In genomic region chr5:72633649-72634048, GRCh38 we compare ENCODE assay signal across 17 cellular contexts.
DNase-seq lines count a peak whose midpoint lies in the region; ATAC-seq and TF ChIP-seq lines count a peak whose summit lies in the region.
"Had no signal": no experiment of that assay in that cellular context is flagged by ENCODE, and none has a peak within 500 bp of the region (broad histone marks: within the 10 kb centered on the region; RNA-seq: fewer than 3 reads in every experiment).

No MANE protein-coding gene starts in this region.

- TF ChIP-seq CTCF in tibial nerve (IDR thresholded peaks at IDR 0.05): no peak

- H3K4me1 ChIP-seq in SJSA1 (replicated peaks) (peaks cover 31% of the 10 kb centered on the region), tibial nerve (no peaks in the 10 kb centered on the region)

- H3K36me3 ChIP-seq in SJSA1 (no peaks in the 10 kb centered on the region), tibial nerve (no peaks in the 10 kb centered on the region)

- H3K4me3 ChIP-seq in SJSA1 (no peak overlapping the region), tibial nerve (no peak overlapping the region)

- no peak for TF ChIP-seq EP300 in tibial nerve (IDR thresholded peaks at IDR 0.05)

- TF ChIP-seq POLR2A in tibial nerve (IDR thresholded peaks at IDR 0.05): no peak

- in situ Hi-C loops in G401 (cut with HindIII; ENCODE audit: low sequenced_read_pairs): no loop called here

- H3K27ac ChIP-seq in SJSA1: 0 out of 2 replicates have a peak overlapping the region, but pooled peaks have one; percentile 3
- no peak overlapping the region for H3K27ac ChIP-seq in tibial nerve
- H3K27ac ChIP-seq: epithelial cell of prostate had no signal

- WGBS in tibial nerve, 2 donors: 85 to 91% methylated on average over 1 of the region's 1 CpG

- ATAC-seq in HG03521 (IDR thresholded peaks at IDR 0.05; ENCODE audit: unreplicated experiment): no peak
- ATAC-seq: Panc1; stimulated activated memory B cell treated with anti-CD40 and anti-IgM and Interleukin-4, amounts not matched to agents 10 μg/mL and 1 μg/mL and 100 μg/mL, for 72 hours had no signal

- H3K9me3 ChIP-seq in SJSA1 (replicated peaks): 0 out of 2 replicates have a peak, but pooled peaks cover 2% of the 10 kb centered on the region
- H3K9me3 ChIP-seq in tibial nerve: no peaks in the 10 kb centered on the region

- peak; percentile 33 for DNase-seq in Daoy (ENCODE audit: low read depth)
- peak; percentile 51 to 55 for DNase-seq in SJSA1 (ENCODE audit: low read depth in 1 of 2, low spot score in 2 of 2)
- DNase-seq in fibroblast of peridontal ligament (ENCODE audit: extremely low read depth): peak; percentile 82
- DNase-seq in putamen (ENCODE audit: low spot score): peak; percentile 72
- DNase-seq in D341Med (ENCODE audit: low spot score): no peak
- no peak for DNase-seq in tibial nerve (ENCODE audit: low spot score in 2 of 2)
- DNase-seq in G401 (ENCODE audit: low spot score): no peak
- DNase-seq: activated CD4-positive, alpha-beta T cell treated with anti-CD3 and anti-CD28 coated beads for 4 hours; CD4-positive, CD25-positive, alpha-beta regulatory T cell; central memory CD4-positive, alpha-beta T cell; GF-D8; NCI-H1417; NCI-H510A had no signal

- no peaks in the 10 kb centered on the region for H3K27me3 ChIP-seq in SJSA1 (replicated peaks)
- no peaks in the 10 kb centered on the region for H3K27me3 ChIP-seq in tibial nerve

Comparison
In these comparisons a context has a peak if more than half of its experiments do, and no peak if none do; other contexts are left out.
1. DNase-seq: peak in Daoy (single experiment), SJSA1 (2 of 2), fibroblast of peridontal ligament (single experiment) and putamen (single experiment); none in D341Med (single experiment), tibial nerve (0 of 2) and G401 (single experiment).